Comparison of ENCODE assay signal across 3 cellular contexts in the genomic region with DNA sequence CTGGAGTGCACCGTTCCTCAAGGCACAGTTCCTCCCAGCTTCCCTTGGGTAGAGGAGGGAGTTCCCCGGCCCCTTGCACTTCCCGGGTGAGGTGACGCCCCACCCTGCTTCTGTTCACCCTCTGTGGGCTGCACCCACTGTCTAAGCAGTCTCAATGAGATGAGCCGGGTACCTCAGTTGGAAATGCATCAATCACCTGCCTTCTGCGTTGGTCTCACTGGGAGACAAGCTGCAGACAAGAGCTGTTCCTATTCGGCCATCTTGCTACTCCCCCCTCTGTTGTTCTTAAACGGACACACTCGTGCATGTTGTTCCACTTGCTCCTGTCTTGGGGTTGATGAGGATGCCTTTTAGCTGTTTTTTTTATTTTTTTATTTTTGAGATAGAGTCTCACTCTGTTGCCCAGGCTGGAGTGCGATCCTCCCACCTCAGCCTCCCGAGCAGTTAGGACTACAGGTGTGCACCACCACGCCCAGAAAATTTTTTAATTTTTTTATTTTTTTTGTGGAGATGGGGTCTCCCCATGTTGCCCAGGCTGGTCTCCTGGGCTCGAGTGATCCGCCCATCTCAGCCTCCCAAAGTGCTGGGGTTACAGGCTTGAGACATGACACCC.
TF ChIP-seq lines count a peak whose summit lies in the region.

No MANE protein-coding gene starts in this region.

TF ChIP-seq in HepG2, 621 proteins besides CTCF, POLR2A, EP300 and RAD21 (continues in another document):
- TF ChIP-seq SUZ12 (IDR thresholded peaks at IDR 0.05; ENCODE audit: low read depth, low read length), result no peak
- TF ChIP-seq ZFP90 (CRISPR knock-in tag; IDR thresholded peaks at IDR 0.05; ENCODE audit: borderline replicate concordance), result 0 out of 2 replicates have a peak, but pooled peaks have one; percentile 31
- TF ChIP-seq, protein P1, sequence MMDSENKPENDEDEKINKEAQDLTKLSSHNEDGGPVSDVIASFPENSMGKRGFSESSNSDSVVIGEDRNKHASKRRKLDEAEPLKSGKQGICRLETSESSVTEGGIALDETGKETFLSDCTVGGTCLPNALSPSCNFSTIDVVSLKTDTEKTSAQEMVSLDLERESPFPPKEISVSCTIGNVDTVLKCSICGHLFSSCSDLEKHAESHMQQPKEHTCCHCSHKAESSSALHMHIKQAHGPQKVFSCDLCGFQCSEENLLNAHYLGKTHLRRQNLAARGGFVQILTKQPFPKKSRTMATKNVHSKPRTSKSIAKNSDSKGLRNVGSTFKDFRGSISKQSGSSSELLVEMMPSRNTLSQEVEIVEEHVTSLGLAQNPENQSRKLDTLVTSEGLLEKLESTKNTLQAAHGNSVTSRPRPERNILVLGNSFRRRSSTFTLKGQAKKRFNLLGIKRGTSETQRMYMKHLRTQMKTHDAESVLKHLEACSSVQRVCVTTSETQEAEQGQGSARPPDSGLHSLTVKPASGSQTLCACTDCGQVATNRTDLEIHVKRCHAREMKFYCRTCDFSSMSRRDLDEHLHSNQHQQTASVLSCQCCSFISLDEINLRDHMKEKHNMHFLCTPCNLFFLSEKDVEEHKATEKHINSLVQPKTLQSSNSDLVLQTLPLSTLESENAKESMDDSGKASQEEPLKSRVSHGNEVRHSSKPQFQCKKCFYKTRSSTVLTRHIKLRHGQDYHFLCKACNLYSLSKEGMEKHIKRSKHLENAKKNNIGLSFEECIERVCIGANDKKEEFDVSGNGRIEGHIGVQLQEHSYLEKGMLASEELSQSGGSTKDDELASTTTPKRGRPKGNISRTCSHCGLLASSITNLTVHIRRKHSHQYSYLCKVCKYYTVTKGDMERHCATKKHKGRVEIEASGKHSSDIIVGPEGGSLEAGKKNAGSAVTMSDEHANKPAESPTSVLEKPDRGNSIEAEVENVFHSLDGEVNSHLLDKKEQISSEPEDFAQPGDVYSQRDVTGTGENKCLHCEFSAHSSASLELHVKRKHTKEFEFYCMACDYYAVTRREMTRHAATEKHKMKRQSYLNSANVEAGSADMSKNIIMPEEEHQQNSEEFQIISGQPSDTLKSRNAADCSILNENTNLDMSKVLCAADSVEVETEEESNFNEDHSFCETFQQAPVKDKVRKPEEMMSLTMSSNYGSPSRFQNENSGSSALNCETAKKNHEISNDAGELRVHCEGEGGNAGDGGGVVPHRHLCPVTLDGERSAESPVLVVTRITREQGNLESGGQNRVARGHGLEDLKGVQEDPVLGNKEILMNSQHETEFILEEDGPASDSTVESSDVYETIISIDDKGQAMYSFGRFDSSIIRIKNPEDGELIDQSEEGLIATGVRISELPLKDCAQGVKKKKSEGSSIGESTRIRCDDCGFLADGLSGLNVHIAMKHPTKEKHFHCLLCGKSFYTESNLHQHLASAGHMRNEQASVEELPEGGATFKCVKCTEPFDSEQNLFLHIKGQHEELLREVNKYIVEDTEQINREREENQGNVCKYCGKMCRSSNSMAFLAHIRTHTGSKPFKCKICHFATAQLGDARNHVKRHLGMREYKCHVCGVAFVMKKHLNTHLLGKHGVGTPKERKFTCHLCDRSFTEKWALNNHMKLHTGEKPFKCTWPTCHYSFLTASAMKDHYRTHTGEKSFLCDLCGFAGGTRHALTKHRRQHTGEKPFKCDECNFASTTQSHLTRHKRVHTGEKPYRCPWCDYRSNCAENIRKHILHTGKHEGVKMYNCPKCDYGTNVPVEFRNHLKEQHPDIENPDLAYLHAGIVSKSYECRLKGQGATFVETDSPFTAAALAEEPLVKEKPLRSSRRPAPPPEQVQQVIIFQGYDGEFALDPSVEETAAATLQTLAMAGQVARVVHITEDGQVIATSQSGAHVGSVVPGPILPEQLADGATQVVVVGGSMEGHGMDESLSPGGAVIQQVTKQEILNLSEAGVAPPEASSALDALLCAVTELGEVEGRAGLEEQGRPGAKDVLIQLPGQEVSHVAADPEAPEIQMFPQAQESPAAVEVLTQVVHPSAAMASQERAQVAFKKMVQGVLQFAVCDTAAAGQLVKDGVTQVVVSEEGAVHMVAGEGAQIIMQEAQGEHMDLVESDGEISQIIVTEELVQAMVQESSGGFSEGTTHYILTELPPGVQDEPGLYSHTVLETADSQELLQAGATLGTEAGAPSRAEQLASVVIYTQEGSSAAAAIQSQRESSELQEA (CRISPR knock-in tag; IDR thresholded peaks at IDR 0.05; ENCODE audit: not compliant biosample characterization), result no peak
- peak; percentile 64; the same call in 1 of the 2 replicates for TF ChIP-seq ZNF460 (CRISPR knock-in tag; IDR thresholded peaks at IDR 0.05; ENCODE audit: borderline replicate concordance)

TF ChIP-seq in HEK293, 187 proteins besides CTCF, POLR2A, EP300 and RAD21:
- TF ChIP-seq ZNF121 (tag by site-specific recombination; IDR thresholded peaks at IDR 0.05), result 0 out of 2 replicates have a peak, but pooled peaks have one; percentile 8
- TF ChIP-seq ZNF266 (tag by site-specific recombination; IDR thresholded peaks at IDR 0.05; ENCODE audit: low read depth), result no peak
- peak; percentile 68; the same call in 1 of the 2 replicates for TF ChIP-seq ZNF341 (tag by site-specific recombination; IDR thresholded peaks at IDR 0.05; ENCODE audit: low read depth)

TF ChIP-seq in K562, 482 proteins besides CTCF, POLR2A, EP300 and RAD21:
- TF ChIP-seq, protein P2, sequence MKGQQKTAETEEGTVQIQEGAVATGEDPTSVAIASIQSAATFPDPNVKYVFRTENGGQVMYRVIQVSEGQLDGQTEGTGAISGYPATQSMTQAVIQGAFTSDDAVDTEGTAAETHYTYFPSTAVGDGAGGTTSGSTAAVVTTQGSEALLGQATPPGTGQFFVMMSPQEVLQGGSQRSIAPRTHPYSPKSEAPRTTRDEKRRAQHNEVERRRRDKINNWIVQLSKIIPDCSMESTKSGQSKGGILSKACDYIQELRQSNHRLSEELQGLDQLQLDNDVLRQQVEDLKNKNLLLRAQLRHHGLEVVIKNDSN (CRISPR knock-in tag; IDR thresholded peaks at IDR 0.05), result peak; percentile 18; the same call in 1 of the 2 replicates
- TF ChIP-seq GABPB1 (CRISPR knock-in tag; IDR thresholded peaks at IDR 0.05) (no peak), ZNF121 (CRISPR knock-in tag; conservative IDR thresholded peaks at IDR 0.05) (peak; percentile 62), TBP (optimal IDR thresholded peaks at IDR 0.05; ENCODE audit: low read depth, low read length) (no peak)
- TF ChIP-seq, protein P3, sequence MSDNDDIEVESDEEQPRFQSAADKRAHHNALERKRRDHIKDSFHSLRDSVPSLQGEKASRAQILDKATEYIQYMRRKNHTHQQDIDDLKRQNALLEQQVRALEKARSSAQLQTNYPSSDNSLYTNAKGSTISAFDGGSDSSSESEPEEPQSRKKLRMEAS (CRISPR knock-in tag; IDR thresholded peaks at IDR 0.05), result 0 out of 2 replicates have a peak, but pooled peaks have one; percentile 16
